ENCODE assay signal across 8 cellular contexts in genomic region chr20:33401042-33401921, GRCh38. TPM values are rescaled to one million over a fixed set of nuclear protein-coding genes. Genes with fewer than 3 reads are reported as not detected.
DNase-seq lines count a peak whose midpoint lies in the region; ATAC-seq and TF ChIP-seq lines count a peak whose summit lies in the region.

Gene CDK5RAP1 (minus strand): TSS chr20:33401519. CDS start chr20:33397064, 4,455 bp downstream.

- WGBS in mesodermal cell (ENCODE audit: insufficient coverage in 2 of 2), 2 experiments, result 0% methylated on average over 39 to 40 of the region's 47 CpGs

- no peak for TF ChIP-seq CTCF in CD4-positive, alpha-beta T cell (IDR thresholded peaks at IDR 0.05)
- TF ChIP-seq CTCF in endothelial cell (IDR thresholded peaks at IDR 0.05; ENCODE audit: unreplicated experiment), result no peak

- H3K27me3 ChIP-seq in CD4-positive, alpha-beta T cell (ENCODE audit: control insufficient read depth, insufficient read depth, low read length), result no peaks in the 10 kb centered on the region
- H3K27me3 ChIP-seq in HUES6 (ENCODE audit: control insufficient read depth, insufficient read depth, low read length) (no peaks in the 10 kb centered on the region), NT2/D1 (ENCODE audit: insufficient read depth, insufficient read length) (no peaks in the 10 kb centered on the region)

- H3K9me3 Mint-ChIP-seq in CD4-positive, alpha-beta T cell, result no peaks in the 10 kb centered on the region
- H3K9me3 Mint-ChIP-seq in endothelial cell (ENCODE audit: unreplicated experiment), result no peaks in the 10 kb centered on the region

- ATAC-seq in CD4-positive, alpha-beta T cell (ENCODE audit: poor library complexity), result peak; percentile 95
- ATAC-seq in GM19468 (IDR thresholded peaks at IDR 0.05; ENCODE audit: extremely low read depth, unreplicated experiment), result peak; percentile 53

- peak within 1 kb of the TSS; percentile 24 for H3K27ac ChIP-seq in CD4-positive, alpha-beta T cell (ENCODE audit: low read depth, low read length)
- H3K27ac ChIP-seq in HUES6 (ENCODE audit: low read depth, low read length) (no peak within 1 kb of the TSS), mesodermal cell (ENCODE audit: low read depth, low read length, severe bottlenecking) (no peak within 1 kb of the TSS)

- CTCF ChIA-PET in CD4-positive, alpha-beta T cell (lab: Charles Lee), result interaction anchor here (1.0 to 1.4 kb wide), 4 partner anchors 28 to 267 kb away, joined by 4 to 7 read pairs (median 4); partner anchors contain the start of gene SNTA1

- peaks cover 18% of the 10 kb centered on the region for H3K36me3 Mint-ChIP-seq in CD4-positive, alpha-beta T cell (ENCODE audit: low read depth)
- H3K36me3 Mint-ChIP-seq in endothelial cell (ENCODE audit: low read depth, unreplicated experiment), result peaks cover under 1% of the 10 kb centered on the region

- no peaks in the 10 kb centered on the region for H3K27me3 Mint-ChIP-seq in CD4-positive, alpha-beta T cell
- peaks cover 2% of the 10 kb centered on the region for H3K27me3 Mint-ChIP-seq in endothelial cell (ENCODE audit: unreplicated experiment)

- no peaks in the 10 kb centered on the region for H3K9me3 ChIP-seq in CD4-positive, alpha-beta T cell (ENCODE audit: control insufficient read depth, low read length)
- no peaks in the 10 kb centered on the region for H3K9me3 ChIP-seq in HUES6 (ENCODE audit: control insufficient read depth, insufficient read depth, low read depth, low read length)
- no peaks in the 10 kb centered on the region for H3K9me3 ChIP-seq in NT2/D1 (ENCODE audit: insufficient read depth, low read length)
- no peaks in the 10 kb centered on the region for H3K9me3 ChIP-seq in mesodermal cell (ENCODE audit: control insufficient read depth, low read length)

- H3K36me3 ChIP-seq in HUES6 (ENCODE audit: control insufficient read depth, insufficient read depth, low read length) (peaks cover 6% of the 10 kb centered on the region; the same call in 1 of the 2 replicates), NT2/D1 (ENCODE audit: insufficient read depth, insufficient read length, low read length) (peaks cover 21% of the 10 kb centered on the region), mesodermal cell (ENCODE audit: control insufficient read depth, insufficient read depth, low read length) (peaks cover 10% of the 10 kb centered on the region)

- H3K4me3 Mint-ChIP-seq in CD4-positive, alpha-beta T cell, result peak within 1 kb of the TSS; percentile 96
- H3K4me3 Mint-ChIP-seq in endothelial cell (ENCODE audit: unreplicated experiment), result peak within 1 kb of the TSS; percentile 99

- peaks cover 6% of the 10 kb centered on the region for H3K4me1 ChIP-seq in HUES6 (ENCODE audit: control insufficient read depth, insufficient read depth, low read length)
- H3K4me1 ChIP-seq in NT2/D1 (ENCODE audit: insufficient read depth, insufficient read length), result peaks cover 3% of the 10 kb centered on the region
- H3K4me1 ChIP-seq in mesodermal cell (ENCODE audit: control insufficient read depth, insufficient read depth, low read length, poor library complexity, severe bottlenecking), result no peaks in the 10 kb centered on the region

- H3K4me1 Mint-ChIP-seq in CD4-positive, alpha-beta T cell (ENCODE audit: low read depth), result peaks cover 64% of the 10 kb centered on the region
- H3K4me1 Mint-ChIP-seq in endothelial cell (ENCODE audit: unreplicated experiment), result no peaks in the 10 kb centered on the region

- peak within 1 kb of the TSS; percentile 81 for H3K9ac ChIP-seq in HUES6 (ENCODE audit: low read length)
- peak within 1 kb of the TSS; percentile 95 for H3K9ac ChIP-seq in NT2/D1 (ENCODE audit: insufficient read length, low read depth)

- H3K4me3 ChIP-seq in HUES6 (ENCODE audit: low read depth, low read length), result peak within 1 kb of the TSS; percentile 95
- H3K4me3 ChIP-seq in NT2/D1 (ENCODE audit: insufficient read length, low read depth), result peak within 1 kb of the TSS; percentile 96
- peak within 1 kb of the TSS; percentile 69 for H3K4me3 ChIP-seq in mesodermal cell (ENCODE audit: extremely low read depth, insufficient read depth, low read length, poor library complexity, severe bottlenecking)

- DNase-seq in CD4-positive, alpha-beta T cell, result peak; percentile 73 to 84 (median 78)
- DNase-seq in NT2/D1 (ENCODE audit: low read depth, low spot score) (peak; percentile 78), endothelial cell (ENCODE audit: low spot score) (peak; percentile 81)
- peak; percentile 63 for DNase-seq in activated CD8-positive, alpha-beta memory T cell treated with anti-CD3 and anti-CD28 coated beads, Interleukin-2, amount 50 U/mL, for 1 hour (ENCODE audit: extremely low read depth)
- peak; percentile 65 for DNase-seq in stimulated activated CD8-positive, alpha-beta memory T cell treated with anti-CD3 and anti-CD28 coated beads, Interleukin-15, amount 100 ng/mL, for 1 hour (ENCODE audit: low read depth)

- POLR2A ChIA-PET in CD4-positive, alpha-beta T cell (lab: Charles Lee), result interaction anchor here (0.6 to 2.2 kb wide), 14 partner anchors 31 to 711 kb away, joined by 3 to 24 read pairs (median 4); partner anchors contain the start of genes CBFA2T2, EIF2S2, PXMP4 and RALY

- intact Hi-C loops in CD4-positive, alpha-beta T cell (cut with DNase I, micrococcal nuclease), result loop anchor here (1.0 to 5.0 kb wide), 5 partner anchors 30 to 261 kb away; partner anchors contain the start of genes C20orf144 (in 1 of the 2), CBFA2T2 (in 1 of the 2) and SNTA1 (in 1 of the 2)

- H3K27ac Mint-ChIP-seq in CD4-positive, alpha-beta T cell, result peak within 1 kb of the TSS; percentile 79
- H3K27ac Mint-ChIP-seq in endothelial cell (ENCODE audit: unreplicated experiment), result peak within 1 kb of the TSS; percentile 70

RNA-seq across cellular contexts. Expression of gene CDK5RAP1, which starts in this region (rescaled TPM):
- total RNA-seq in CD4-positive, alpha-beta T cell, result 10 to 100 TPM; 59.7 to 63.0 TPM
- total RNA-seq in endothelial cell (ENCODE audit: unreplicated experiment), result 42.7 TPM
- 35.5 TPM for polyA plus RNA-seq in mesodermal cell (2013, experiment 1 of 2)
- polyA plus RNA-seq in mesodermal cell (2013, experiment 2 of 2), result 30.5 TPM
